7 cellular contexts compared by ENCODE assay signal in genomic region chr16:67893791-67894399, GRCh38. TPM values are rescaled to one million over a fixed set of nuclear protein-coding genes. Genes with fewer than 3 reads are reported as not detected.
A peak's percentile ranks its signal among the peaks of the same experiment; 100 is the strongest.
DNase-seq lines count a peak whose midpoint lies in the region; ATAC-seq and TF ChIP-seq lines count a peak whose summit lies in the region.

No MANE protein-coding gene starts in this region.

- H3K27me3 Mint-ChIP-seq in H9 (ENCODE audit: low read depth): no peaks in the 10 kb centered on the region
- H3K27me3 Mint-ChIP-seq in T-helper 17 cell: no peaks in the 10 kb centered on the region

- peak overlapping the region; percentile 59 for H3K18ac ChIP-seq in H9 (ENCODE audit: insufficient read length, low read depth, low read length)

- ATAC-seq in T-helper 17 cell: no peak
- ATAC-seq in GM21529 (IDR thresholded peaks at IDR 0.05; ENCODE audit: unreplicated experiment): no peak

- no peaks in the 10 kb centered on the region for H3K36me3 Mint-ChIP-seq in H9 (ENCODE audit: insufficient read depth in 1 of 3, low read depth in 3 of 3)
- peaks cover 2% of the 10 kb centered on the region for H3K36me3 Mint-ChIP-seq in T-helper 17 cell (ENCODE audit: low read depth)

- no peak overlapping the region for H3T11ph ChIP-seq in H9 (ENCODE audit: low read length)

- peak overlapping the region; percentile 95 to 98 for H3K4me3 Mint-ChIP-seq in H9
- peak overlapping the region; percentile 95 for H3K4me3 Mint-ChIP-seq in T-helper 17 cell

- H3K4me2 ChIP-seq in H9 (ENCODE audit: insufficient read depth, insufficient read length, low read length) (peak overlapping the region; percentile 75), smooth muscle cell (peak overlapping the region; percentile 91)

- H3K4me1 Mint-ChIP-seq in H9 (peaks cover 15 to 16% of the 10 kb centered on the region in 2 experiments), T-helper 17 cell (peaks cover 22% of the 10 kb centered on the region)

- H3K23ac ChIP-seq in H9 (ENCODE audit: insufficient read length, low read depth, low read length): no peak overlapping the region

- peaks cover 8% of the 10 kb centered on the region; the same call in 1 of the 2 replicates for H3K79me2 ChIP-seq in H9 (ENCODE audit: insufficient read depth, low read length)
- H3K79me2 ChIP-seq in smooth muscle cell (ENCODE audit: low read depth): peaks cover 53% of the 10 kb centered on the region

- H3K23me2 ChIP-seq in H9 (ENCODE audit: insufficient read length, low read depth, low read length, poor library complexity, severe bottlenecking): peaks cover 6% of the 10 kb centered on the region

- H2BK12ac ChIP-seq in H9 (ENCODE audit: insufficient read length, low read depth, low read length): no peak overlapping the region

- H3K14ac ChIP-seq in H9 (ENCODE audit: insufficient read depth, low read length): peak overlapping the region; percentile 86; the same call in 1 of the 2 replicates

- H2AFZ ChIP-seq in H9 (ENCODE audit: low read length): no peak overlapping the region
- no peak overlapping the region for H2AFZ ChIP-seq in smooth muscle cell (ENCODE audit: low read depth)

- H2BK15ac ChIP-seq in H9 (ENCODE audit: low read depth, low read length): no peak overlapping the region

- H3K4ac ChIP-seq in H9 (ENCODE audit: low read depth, low read length): no peak overlapping the region

- H3K27ac Mint-ChIP-seq in H9 (peak overlapping the region; percentile 89 to 98 (median 95); a peak in 6 of 7 replicates), T-helper 17 cell (peak overlapping the region; percentile 93)

- no peak for TF ChIP-seq CTCF in H9 (conservative IDR thresholded peaks at IDR 0.05)
- no peak for TF ChIP-seq CTCF in smooth muscle cell (IDR thresholded peaks at IDR 0.05; ENCODE audit: borderline replicate concordance, insufficient read depth, poor library complexity, severe bottlenecking)

- no peak overlapping the region for H2BK120ac ChIP-seq in H9 (ENCODE audit: low read depth, low read length, poor library complexity, severe bottlenecking)

- no peaks in the 10 kb centered on the region for H3K9me3 Mint-ChIP-seq in H9

- no peak overlapping the region for H2AK5ac ChIP-seq in H9 (ENCODE audit: insufficient read length, low read length)

- no peak overlapping the region for H2BK5ac ChIP-seq in H9 (ENCODE audit: insufficient read length, low read length)

- WGBS in H9 (ENCODE audit: extremely low coverage, insufficient read length, low lambda C conversion rate): no CpG with 5 or more reads among the region's 11 CpGs
- WGBS in smooth muscle cell (ENCODE audit: low lambda C conversion rate): 45% methylated on average over 11 of the region's 11 CpGs

- H3K27ac ChIP-seq in H9 (ENCODE audit: insufficient read length, low read depth, low read length) (no peak overlapping the region), smooth muscle cell (ENCODE audit: low read depth) (peak overlapping the region; percentile 89)

- no peaks in the 10 kb centered on the region for H3F3A ChIP-seq in smooth muscle cell (ENCODE audit: low read depth)

- H3K79me1 ChIP-seq in H9 (ENCODE audit: insufficient read depth, low read depth, low read length, poor library complexity, severe bottlenecking): peaks cover 7% of the 10 kb centered on the region

- H3K9me3 ChIP-seq in H9 (ENCODE audit: control insufficient read depth, low read depth, low read length) (no peaks in the 10 kb centered on the region), T-helper 17 cell (ENCODE audit: control insufficient read depth, low read length, poor library complexity, severe bottlenecking) (no peaks in the 10 kb centered on the region), smooth muscle cell (replicated peaks; ENCODE audit: low read depth) (no peaks in the 10 kb centered on the region)

- no peaks in the 10 kb centered on the region for H3K27me3 ChIP-seq in H9 (ENCODE audit: insufficient read depth, low read length)
- H3K27me3 ChIP-seq in smooth muscle cell (ENCODE audit: low read depth): no peaks in the 10 kb centered on the region

- no peak overlapping the region for H4K5ac ChIP-seq in H9 (ENCODE audit: insufficient read length, low read depth, low read length)

- peak overlapping the region; percentile 11 for H4K91ac ChIP-seq in H9 (ENCODE audit: insufficient read length, low read depth, low read length)

- DNase-seq in H9 (no peak), T-helper 17 cell (no peak), germinal center (ENCODE audit: low spot score) (peak; percentile 22), smooth muscle cell (lab: John Stamatoyannopoulos, UW; ENCODE audit: unreplicated experiment) (no peak), dermis blood vessel endothelial cell (no peak), NCI-H345 treated with DMSO at 0.1 percent for 48 hours (lab: John Stamatoyannopoulos, UW; ENCODE audit: unreplicated experiment) (no peak)

- no peak overlapping the region for H2BK20ac ChIP-seq in H9 (ENCODE audit: low read depth, low read length, poor library complexity, severe bottlenecking)

- H3K4me1 ChIP-seq in H9 (ENCODE audit: insufficient read depth, low read length): no peaks in the 10 kb centered on the region
- peaks cover 12% of the 10 kb centered on the region for H3K4me1 ChIP-seq in smooth muscle cell (ENCODE audit: low read depth)

- peak overlapping the region; percentile 96 for H3K4me3 ChIP-seq in smooth muscle cell

- H4K20me1 ChIP-seq in H9 (ENCODE audit: control insufficient read depth, insufficient read depth, insufficient read length) (no peaks in the 10 kb centered on the region), smooth muscle cell (ENCODE audit: low read depth) (peaks cover 29% of the 10 kb centered on the region)

- H4K8ac ChIP-seq in H9 (replicated peaks; ENCODE audit: insufficient read length, low read depth, low read length): no peak overlapping the region

- H3K9ac ChIP-seq in H9 (ENCODE audit: extremely low read depth, insufficient read length, low read length): peak overlapping the region; percentile 89
- peak overlapping the region; percentile 99 for H3K9ac ChIP-seq in smooth muscle cell (ENCODE audit: low read depth)

- no peaks in the 10 kb centered on the region for H3K36me3 ChIP-seq in smooth muscle cell (ENCODE audit: low read depth)

- H3K56ac ChIP-seq in H9 (ENCODE audit: insufficient read length, low read depth, low read length): no peak overlapping the region

RNA-seq across cellular contexts. Expression of gene PSKH1, which starts 0.8 kb away (rescaled TPM):
- total RNA-seq in H9 (2021): 28.6 and 29.1 TPM in 2 replicates
- 10 to 100 TPM; 14.5 to 15.5 TPM for total RNA-seq in T-helper 17 cell
- total RNA-seq in smooth muscle cell: 15.3 and 17.2 TPM in 2 replicates
- polyA plus RNA-seq in smooth muscle cell: 35.2 and 36.0 TPM in 2 replicates
- total RNA-seq in dermis blood vessel endothelial cell: 24.7 and 30.8 TPM in 2 replicates

RNA-seq across cellular contexts. Expression of gene NRN1L, which starts 9.2 kb away (rescaled TPM):
- total RNA-seq in H9 (2021): 2.0 and 2.7 TPM in 2 replicates
- total RNA-seq in T-helper 17 cell: 1 to 10 TPM; 2.5 to 2.6 TPM
- total RNA-seq in smooth muscle cell: not detected in 2 replicates
- 0.46 and 0.57 TPM in 2 replicates for polyA plus RNA-seq in smooth muscle cell
- total RNA-seq in dermis blood vessel endothelial cell: 0.14 and 0.51 TPM in 2 replicates

RNA-seq across cellular contexts. Expression of gene EDC4, which starts 21.0 kb away (rescaled TPM):
- total RNA-seq in H9 (2021): 99.5 and 106 TPM in 2 replicates
- total RNA-seq in T-helper 17 cell: 100 to 1,000 TPM in 1 of 2 donors, 10 to 100 TPM in 1; 99.0 to 105 TPM
- total RNA-seq in smooth muscle cell: 35.5 and 46.3 TPM in 2 replicates
- 64.5 and 74.7 TPM in 2 replicates for polyA plus RNA-seq in smooth muscle cell
- total RNA-seq in dermis blood vessel endothelial cell: 58.2 and 85.1 TPM in 2 replicates

RNA-seq across cellular contexts. Expression of gene CTRL, which starts 37.8 kb away (rescaled TPM):
- total RNA-seq in H9 (2021) (2.7 and 3.3 TPM in 2 replicates), T-helper 17 cell (1 to 10 TPM; 6.7 to 8.4 TPM), smooth muscle cell (0.18 and 0.90 TPM in 2 replicates), dermis blood vessel endothelial cell (0.17 and 0.88 TPM in 2 replicates)
- 12.9 and 14.8 TPM in 2 replicates for polyA plus RNA-seq in smooth muscle cell

RNA-seq across cellular contexts. Expression of gene PSMB10, which starts 42.8 kb away (rescaled TPM):
- total RNA-seq in H9 (2021) (24.5 and 25.7 TPM in 2 replicates), T-helper 17 cell (100 to 1,000 TPM in 1 of 2 donors, 10 to 100 TPM in 1; 93.7 to 119 TPM), smooth muscle cell (17.3 and 18.5 TPM in 2 replicates), dermis blood vessel endothelial cell (46.8 and 95.8 TPM in 2 replicates)
- 38.4 and 44.7 TPM in 2 replicates for polyA plus RNA-seq in smooth muscle cell
